In the genomic region with DNA sequence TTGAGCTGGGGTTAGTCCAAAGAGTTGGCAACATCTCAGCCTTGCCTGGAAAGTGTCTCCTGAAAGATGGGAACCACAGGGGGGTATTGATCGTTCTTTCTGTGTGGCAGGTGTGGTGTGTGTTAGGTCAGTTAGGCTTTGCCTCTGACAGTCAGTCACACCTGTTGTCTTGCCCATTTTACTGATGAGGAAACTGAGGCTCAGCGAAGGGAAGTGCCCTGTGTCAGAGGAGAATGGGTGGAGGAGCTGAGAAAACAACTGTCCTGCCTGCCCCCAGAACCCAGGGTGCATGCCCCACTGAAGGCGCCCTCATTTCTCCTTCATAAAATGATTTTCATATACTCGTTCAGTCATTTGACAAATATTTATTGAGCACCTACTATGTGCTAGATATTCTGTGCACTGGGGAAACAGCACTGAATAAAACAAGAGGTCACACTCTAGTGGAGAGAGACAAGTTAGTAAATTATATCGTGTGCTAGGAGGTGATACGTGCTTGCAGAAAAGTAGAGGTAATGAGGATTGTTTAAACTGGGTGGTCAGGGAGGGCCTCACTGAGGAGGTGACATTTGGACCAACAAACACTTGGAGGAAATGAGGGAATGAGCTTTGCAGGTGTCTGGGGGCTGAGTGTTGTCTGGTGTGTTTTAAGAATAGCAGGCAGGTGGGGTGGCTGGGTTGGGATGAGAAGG, we compare ENCODE assay signal across 10 cellular contexts. TPM values are rescaled to one million over a fixed set of nuclear protein-coding genes. Genes with fewer than 3 reads are reported as not detected.
DNase-seq lines count a peak whose midpoint lies in the region; ATAC-seq and TF ChIP-seq lines count a peak whose summit lies in the region.
"Had no signal": no experiment of that assay in that cellular context is flagged by ENCODE, and none has a peak within 500 bp of the region (broad histone marks: within the 10 kb centered on the region; RNA-seq: fewer than 3 reads in every experiment).

No MANE protein-coding gene starts in this region.

- intact Hi-C loops in activated CD4-positive, alpha-beta T cell treated with anti-CD3 and anti-CD28 coated beads for 36 hours (cut with DNase I, micrococcal nuclease): loop anchor here (1.0 to 10.0 kb wide), 7 partner anchors 15 to 489 kb away; a partner anchor contains a TSS

- H3K4me3 Mint-ChIP-seq in activated CD4-positive, alpha-beta T cell treated with anti-CD3 and anti-CD28 coated beads for 36 hours: peak overlapping the region; percentile 96
- H3K4me3 Mint-ChIP-seq in stimulated activated naive B cell treated with anti-CD40 and anti-IgM and Interleukin-4, amounts not matched to agents 10 μg/mL and 1 μg/mL and 100 μg/mL, for 72 hours: peak overlapping the region; percentile 94 to 96

- H3K36me3 Mint-ChIP-seq in activated CD4-positive, alpha-beta T cell treated with anti-CD3 and anti-CD28 coated beads for 36 hours (ENCODE audit: low read depth): peaks cover 60% of the 10 kb centered on the region
- peaks cover 42 to 58% of the 10 kb centered on the region in 2 donors for H3K36me3 Mint-ChIP-seq in stimulated activated naive B cell treated with anti-CD40 and anti-IgM and Interleukin-4, amounts not matched to agents 10 μg/mL and 1 μg/mL and 100 μg/mL, for 72 hours

- H3K27ac Mint-ChIP-seq in activated CD4-positive, alpha-beta T cell treated with anti-CD3 and anti-CD28 coated beads for 36 hours: peak overlapping the region; percentile 99
- peak overlapping the region; percentile 96 for H3K27ac Mint-ChIP-seq in stimulated activated naive B cell treated with anti-CD40 and anti-IgM and Interleukin-4, amounts not matched to agents 10 μg/mL and 1 μg/mL and 100 μg/mL, for 72 hours

- POLR2A ChIA-PET in activated CD4-positive, alpha-beta T cell treated with anti-CD3 and anti-CD28 coated beads for 36 hours (lab: Charles Lee): no interaction called here

- peaks cover 55% of the 10 kb centered on the region for H3K4me1 Mint-ChIP-seq in activated CD4-positive, alpha-beta T cell treated with anti-CD3 and anti-CD28 coated beads for 36 hours
- H3K4me1 Mint-ChIP-seq in stimulated activated naive B cell treated with anti-CD40 and anti-IgM and Interleukin-4, amounts not matched to agents 10 μg/mL and 1 μg/mL and 100 μg/mL, for 72 hours: peaks cover 30 to 66% of the 10 kb centered on the region in 2 donors

- TF ChIP-seq CTCF in WI38 (IDR thresholded peaks at IDR 0.05; ENCODE audit: low read depth, low read length) (no peak), fibroblast of villous mesenchyme (IDR thresholded peaks at IDR 0.05; ENCODE audit: insufficient read depth, low read depth, low read length) (no peak)

- ATAC-seq in activated CD4-positive, alpha-beta T cell treated with anti-CD3 and anti-CD28 coated beads for 36 hours: no peak
- ATAC-seq in stimulated activated naive B cell treated with anti-CD40 and anti-IgM and Interleukin-4, amounts not matched to agents 10 μg/mL and 1 μg/mL and 100 μg/mL, for 72 hours (replicated peaks): no peak
- no peak for ATAC-seq in GM21717 (IDR thresholded peaks at IDR 0.05; ENCODE audit: unreplicated experiment)

- H3K4me3 ChIP-seq in WI38 (ENCODE audit: low read depth, low read length) (peak overlapping the region; percentile 88), fibroblast of villous mesenchyme (ENCODE audit: low read depth, low read length) (peak overlapping the region; percentile 94)

- no peak for DNase-seq in activated CD4-positive, alpha-beta T cell treated with anti-CD3 and anti-CD28 coated beads for 36 hours
- no peak for DNase-seq in activated CD4-positive, alpha-beta T cell treated with anti-CD3 and anti-CD28 coated beads for 1 hour
- DNase-seq in fibroblast of villous mesenchyme (ENCODE audit: low read depth): no peak
- DNase-seq in stimulated activated naive B cell treated with anti-CD40 and anti-IgM and Interleukin-4, amounts not matched to agents 10 μg/mL and 1 μg/mL and 100 μg/mL, for 72 hours: no peak
- no peak for DNase-seq in nucleus accumbens (lab: John Stamatoyannopoulos, UW)
- DNase-seq in D341Med (ENCODE audit: low spot score): no peak
- DNase-seq: NCI-H510A treated with DMSO at 0.1 percent for 48 hours had no signal

- no peaks in the 10 kb centered on the region for H3K27me3 Mint-ChIP-seq in activated CD4-positive, alpha-beta T cell treated with anti-CD3 and anti-CD28 coated beads for 36 hours
- peaks cover 0 to 5% of the 10 kb centered on the region in 2 donors for H3K27me3 Mint-ChIP-seq in stimulated activated naive B cell treated with anti-CD40 and anti-IgM and Interleukin-4, amounts not matched to agents 10 μg/mL and 1 μg/mL and 100 μg/mL, for 72 hours

- H3K9me3 Mint-ChIP-seq in activated CD4-positive, alpha-beta T cell treated with anti-CD3 and anti-CD28 coated beads for 36 hours (ENCODE audit: low read depth): no peaks in the 10 kb centered on the region
- H3K9me3 Mint-ChIP-seq in stimulated activated naive B cell treated with anti-CD40 and anti-IgM and Interleukin-4, amounts not matched to agents 10 μg/mL and 1 μg/mL and 100 μg/mL, for 72 hours: peaks cover under 1 to 2% of the 10 kb centered on the region in 2 donors

- CTCF ChIA-PET in activated CD4-positive, alpha-beta T cell treated with anti-CD3 and anti-CD28 coated beads for 36 hours (lab: Charles Lee): interaction anchor here (0.5 kb wide), 1 partner anchor 44 kb away, joined by 3 read pairs; no protein-coding TSS in a partner anchor

RNA-seq across cellular contexts. Expression of a gene that starts 1.6 kb away (rescaled TPM):
- total RNA-seq in activated CD4-positive, alpha-beta T cell treated with anti-CD3 and anti-CD28 coated beads for 36 hours: 100 to 1,000 TPM; 261 to 358 TPM
- 20.3 and 24.5 TPM in 2 replicates for total RNA-seq in fibroblast of villous mesenchyme

RNA-seq across cellular contexts. Expression of a gene that starts 13.1 kb away (rescaled TPM):
- total RNA-seq in activated CD4-positive, alpha-beta T cell treated with anti-CD3 and anti-CD28 coated beads for 36 hours: under 1 TPM; 0.41 to 0.46 TPM
- total RNA-seq in fibroblast of villous mesenchyme: under 0.01 TPM in 1 of 2 replicates, not detected in the other
- total RNA-seq: epithelial cell of proximal tubule had no signal

RNA-seq across cellular contexts. Expression of a gene that starts 17.5 kb away (rescaled TPM):
- total RNA-seq in activated CD4-positive, alpha-beta T cell treated with anti-CD3 and anti-CD28 coated beads for 36 hours: 1 to 10 TPM; 1.9 to 2.4 TPM
- total RNA-seq in fibroblast of villous mesenchyme: 0.32 TPM in 1 of 2 replicates, not detected in the other
- total RNA-seq: epithelial cell of proximal tubule had no signal

RNA-seq across cellular contexts. Expression of a gene that starts 21.3 kb away (rescaled TPM):
- under 1 TPM; 0.66 to 0.67 TPM for total RNA-seq in activated CD4-positive, alpha-beta T cell treated with anti-CD3 and anti-CD28 coated beads for 36 hours
- total RNA-seq in fibroblast of villous mesenchyme: not detected in 2 replicates
- total RNA-seq: epithelial cell of proximal tubule had no signal

RNA-seq across cellular contexts. Expression of a gene that starts 40.5 kb away (rescaled TPM):
- not detected for total RNA-seq in activated CD4-positive, alpha-beta T cell treated with anti-CD3 and anti-CD28 coated beads for 36 hours
- not detected in 2 replicates for total RNA-seq in fibroblast of villous mesenchyme
- total RNA-seq: epithelial cell of proximal tubule had no signal

Comparison
In these comparisons a context has a peak if more than half of its experiments do, and no peak if none do; other contexts are left out.
1. RNA of a gene that starts 1.6 kb away (total RNA-seq): 261 to 358 TPM in activated CD4-positive, alpha-beta T cell treated with anti-CD3 and anti-CD28 coated beads for 36 hours; 20.3 to 24.5 TPM in fibroblast of villous mesenchyme; every median in the first group is over 10 times any median in the second.